In the genomic region with DNA sequence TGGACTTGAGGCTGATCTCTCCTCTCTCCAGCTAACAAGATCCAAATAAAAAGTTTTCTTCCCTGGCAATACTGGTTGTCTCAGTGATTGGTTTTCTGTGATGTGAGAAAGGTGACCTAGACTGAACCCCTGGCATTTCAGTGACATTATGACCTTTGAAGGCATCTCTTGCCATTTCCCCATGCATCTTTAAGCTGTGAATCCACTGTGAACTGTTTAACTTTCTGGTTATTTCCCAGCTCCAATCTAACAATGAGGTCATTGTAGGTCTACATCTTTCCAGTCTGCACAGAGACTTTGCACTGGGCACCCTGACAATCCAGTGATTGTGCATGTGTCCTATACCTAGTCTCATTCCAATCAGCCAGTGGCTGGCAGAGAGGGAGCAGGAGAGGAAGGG, we compare ENCODE assay signal across 1 cellular context.
A peak's percentile ranks its signal among the peaks of the same experiment; 100 is the strongest.
TF ChIP-seq lines count a peak whose summit lies in the region.

No MANE protein-coding gene starts in this region.

TF ChIP-seq in HepG2, 621 proteins besides CTCF, POLR2A, EP300 and RAD21 (continued from another document and continues in another):
- TF ChIP-seq BCL6 (CRISPR knock-in tag; IDR thresholded peaks at IDR 0.05) (peak; percentile 50; the same call in 1 of the 2 replicates), NCOR1 (IDR thresholded peaks at IDR 0.05; ENCODE audit: borderline replicate concordance, low read length) (peak; percentile 23; the same call in 1 of the 2 replicates), ZNF776 (CRISPR knock-in tag; IDR thresholded peaks at IDR 0.05) (no peak), NCOA2 (CRISPR knock-in tag; IDR thresholded peaks at IDR 0.05) (0 out of 2 replicates have a peak, but pooled peaks have one; percentile 27), SOX6 (IDR thresholded peaks at IDR 0.05) (no peak), SOX6 (CRISPR knock-in tag; IDR thresholded peaks at IDR 0.05) (peak; percentile 35; the same call in 1 of the 2 replicates), SATB2 (CRISPR knock-in tag; IDR thresholded peaks at IDR 0.05) (no peak), NR2F6 (IDR thresholded peaks at IDR 0.05) (peak; percentile 83), NR2F6 (CRISPR knock-in tag; IDR thresholded peaks at IDR 0.05) (peak; percentile 87), ZNF205 (CRISPR knock-in tag; IDR thresholded peaks at IDR 0.05) (no peak), SOX13 (IDR thresholded peaks at IDR 0.05) (no peak), SOX13 (CRISPR knock-in tag; conservative IDR thresholded peaks at IDR 0.05 in 1 of 2, IDR thresholded peaks at IDR 0.05 in 1 of 2) (peak in 1 of 2 experiments; percentile 40; a peak in 1 of 4 replicates), ZNF432 (CRISPR knock-in tag; IDR thresholded peaks at IDR 0.05; ENCODE audit: borderline replicate concordance) (no peak), ZNF331 (CRISPR knock-in tag; IDR thresholded peaks at IDR 0.05) (peak; percentile 62; the same call in 1 of the 2 replicates), ZNF841 (CRISPR knock-in tag; IDR thresholded peaks at IDR 0.05; ENCODE audit: borderline replicate concordance) (no peak), ZMYM4 (CRISPR knock-in tag; IDR thresholded peaks at IDR 0.05) (peak; percentile 52; the same call in 1 of the 2 replicates), ZNF329 (CRISPR knock-in tag; IDR thresholded peaks at IDR 0.05; ENCODE audit: low read depth) (no peak), ZNF263 (CRISPR knock-in tag; IDR thresholded peaks at IDR 0.05) (no peak), PHF21A (CRISPR knock-in tag; IDR thresholded peaks at IDR 0.05) (peak; percentile 48; the same call in 1 of the 2 replicates), TP53 (CRISPR knock-in tag; conservative IDR thresholded peaks at IDR 0.05) (no peak), RXRA (CRISPR knock-in tag; IDR thresholded peaks at IDR 0.05) (peak; percentile 72; the same call in 1 of the 2 replicates), ZNF12 (CRISPR knock-in tag; IDR thresholded peaks at IDR 0.05) (0 out of 2 replicates have a peak, but pooled peaks have one; percentile 33), HNF4A (CRISPR knock-in tag; IDR thresholded peaks at IDR 0.05) (peak; percentile 58), SNRNP70 (IDR thresholded peaks at IDR 0.05; ENCODE audit: low read depth, low read length) (no peak), RARA (CRISPR knock-in tag; IDR thresholded peaks at IDR 0.05) (peak; percentile 78), HNF4G (IDR thresholded peaks at IDR 0.05; ENCODE audit: borderline replicate concordance, low read depth, low read length) (0 out of 2 replicates have a peak, but pooled peaks have one; percentile 41), HNF4G (CRISPR knock-in tag; IDR thresholded peaks at IDR 0.05; ENCODE audit: borderline replicate concordance, low read depth) (no peak), ATF7 (IDR thresholded peaks at IDR 0.05) (peak; percentile 62), ATF7 (CRISPR knock-in tag; IDR thresholded peaks at IDR 0.05) (no peak), SALL1 (CRISPR knock-in tag; IDR thresholded peaks at IDR 0.05) (peak; percentile 46; the same call in 1 of the 2 replicates), DR1 (CRISPR knock-in tag; IDR thresholded peaks at IDR 0.05) (no peak)
- TF ChIP-seq, protein P1, sequence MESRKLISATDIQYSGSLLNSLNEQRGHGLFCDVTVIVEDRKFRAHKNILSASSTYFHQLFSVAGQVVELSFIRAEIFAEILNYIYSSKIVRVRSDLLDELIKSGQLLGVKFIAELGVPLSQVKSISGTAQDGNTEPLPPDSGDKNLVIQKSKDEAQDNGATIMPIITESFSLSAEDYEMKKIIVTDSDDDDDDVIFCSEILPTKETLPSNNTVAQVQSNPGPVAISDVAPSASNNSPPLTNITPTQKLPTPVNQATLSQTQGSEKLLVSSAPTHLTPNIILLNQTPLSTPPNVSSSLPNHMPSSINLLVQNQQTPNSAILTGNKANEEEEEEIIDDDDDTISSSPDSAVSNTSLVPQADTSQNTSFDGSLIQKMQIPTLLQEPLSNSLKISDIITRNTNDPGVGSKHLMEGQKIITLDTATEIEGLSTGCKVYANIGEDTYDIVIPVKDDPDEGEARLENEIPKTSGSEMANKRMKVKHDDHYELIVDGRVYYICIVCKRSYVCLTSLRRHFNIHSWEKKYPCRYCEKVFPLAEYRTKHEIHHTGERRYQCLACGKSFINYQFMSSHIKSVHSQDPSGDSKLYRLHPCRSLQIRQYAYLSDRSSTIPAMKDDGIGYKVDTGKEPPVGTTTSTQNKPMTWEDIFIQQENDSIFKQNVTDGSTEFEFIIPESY (CRISPR knock-in tag; IDR thresholded peaks at IDR 0.05) = no peak
- TF ChIP-seq, protein P2, sequence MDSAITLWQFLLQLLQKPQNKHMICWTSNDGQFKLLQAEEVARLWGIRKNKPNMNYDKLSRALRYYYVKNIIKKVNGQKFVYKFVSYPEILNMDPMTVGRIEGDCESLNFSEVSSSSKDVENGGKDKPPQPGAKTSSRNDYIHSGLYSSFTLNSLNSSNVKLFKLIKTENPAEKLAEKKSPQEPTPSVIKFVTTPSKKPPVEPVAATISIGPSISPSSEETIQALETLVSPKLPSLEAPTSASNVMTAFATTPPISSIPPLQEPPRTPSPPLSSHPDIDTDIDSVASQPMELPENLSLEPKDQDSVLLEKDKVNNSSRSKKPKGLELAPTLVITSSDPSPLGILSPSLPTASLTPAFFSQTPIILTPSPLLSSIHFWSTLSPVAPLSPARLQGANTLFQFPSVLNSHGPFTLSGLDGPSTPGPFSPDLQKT (CRISPR knock-in tag; IDR thresholded peaks at IDR 0.05; ENCODE audit: borderline replicate concordance) = no peak
- TF ChIP-seq, protein P3, sequence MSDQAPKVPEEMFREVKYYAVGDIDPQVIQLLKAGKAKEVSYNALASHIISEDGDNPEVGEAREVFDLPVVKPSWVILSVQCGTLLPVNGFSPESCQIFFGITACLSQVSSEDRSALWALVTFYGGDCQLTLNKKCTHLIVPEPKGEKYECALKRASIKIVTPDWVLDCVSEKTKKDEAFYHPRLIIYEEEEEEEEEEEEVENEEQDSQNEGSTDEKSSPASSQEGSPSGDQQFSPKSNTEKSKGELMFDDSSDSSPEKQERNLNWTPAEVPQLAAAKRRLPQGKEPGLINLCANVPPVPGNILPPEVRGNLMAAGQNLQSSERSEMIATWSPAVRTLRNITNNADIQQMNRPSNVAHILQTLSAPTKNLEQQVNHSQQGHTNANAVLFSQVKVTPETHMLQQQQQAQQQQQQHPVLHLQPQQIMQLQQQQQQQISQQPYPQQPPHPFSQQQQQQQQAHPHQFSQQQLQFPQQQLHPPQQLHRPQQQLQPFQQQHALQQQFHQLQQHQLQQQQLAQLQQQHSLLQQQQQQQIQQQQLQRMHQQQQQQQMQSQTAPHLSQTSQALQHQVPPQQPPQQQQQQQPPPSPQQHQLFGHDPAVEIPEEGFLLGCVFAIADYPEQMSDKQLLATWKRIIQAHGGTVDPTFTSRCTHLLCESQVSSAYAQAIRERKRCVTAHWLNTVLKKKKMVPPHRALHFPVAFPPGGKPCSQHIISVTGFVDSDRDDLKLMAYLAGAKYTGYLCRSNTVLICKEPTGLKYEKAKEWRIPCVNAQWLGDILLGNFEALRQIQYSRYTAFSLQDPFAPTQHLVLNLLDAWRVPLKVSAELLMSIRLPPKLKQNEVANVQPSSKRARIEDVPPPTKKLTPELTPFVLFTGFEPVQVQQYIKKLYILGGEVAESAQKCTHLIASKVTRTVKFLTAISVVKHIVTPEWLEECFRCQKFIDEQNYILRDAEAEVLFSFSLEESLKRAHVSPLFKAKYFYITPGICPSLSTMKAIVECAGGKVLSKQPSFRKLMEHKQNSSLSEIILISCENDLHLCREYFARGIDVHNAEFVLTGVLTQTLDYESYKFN (CRISPR knock-in tag; conservative IDR thresholded peaks at IDR 0.05) = 0 out of 2 replicates have a peak, but pooled peaks have one; percentile 22
- TF ChIP-seq, protein P4, sequence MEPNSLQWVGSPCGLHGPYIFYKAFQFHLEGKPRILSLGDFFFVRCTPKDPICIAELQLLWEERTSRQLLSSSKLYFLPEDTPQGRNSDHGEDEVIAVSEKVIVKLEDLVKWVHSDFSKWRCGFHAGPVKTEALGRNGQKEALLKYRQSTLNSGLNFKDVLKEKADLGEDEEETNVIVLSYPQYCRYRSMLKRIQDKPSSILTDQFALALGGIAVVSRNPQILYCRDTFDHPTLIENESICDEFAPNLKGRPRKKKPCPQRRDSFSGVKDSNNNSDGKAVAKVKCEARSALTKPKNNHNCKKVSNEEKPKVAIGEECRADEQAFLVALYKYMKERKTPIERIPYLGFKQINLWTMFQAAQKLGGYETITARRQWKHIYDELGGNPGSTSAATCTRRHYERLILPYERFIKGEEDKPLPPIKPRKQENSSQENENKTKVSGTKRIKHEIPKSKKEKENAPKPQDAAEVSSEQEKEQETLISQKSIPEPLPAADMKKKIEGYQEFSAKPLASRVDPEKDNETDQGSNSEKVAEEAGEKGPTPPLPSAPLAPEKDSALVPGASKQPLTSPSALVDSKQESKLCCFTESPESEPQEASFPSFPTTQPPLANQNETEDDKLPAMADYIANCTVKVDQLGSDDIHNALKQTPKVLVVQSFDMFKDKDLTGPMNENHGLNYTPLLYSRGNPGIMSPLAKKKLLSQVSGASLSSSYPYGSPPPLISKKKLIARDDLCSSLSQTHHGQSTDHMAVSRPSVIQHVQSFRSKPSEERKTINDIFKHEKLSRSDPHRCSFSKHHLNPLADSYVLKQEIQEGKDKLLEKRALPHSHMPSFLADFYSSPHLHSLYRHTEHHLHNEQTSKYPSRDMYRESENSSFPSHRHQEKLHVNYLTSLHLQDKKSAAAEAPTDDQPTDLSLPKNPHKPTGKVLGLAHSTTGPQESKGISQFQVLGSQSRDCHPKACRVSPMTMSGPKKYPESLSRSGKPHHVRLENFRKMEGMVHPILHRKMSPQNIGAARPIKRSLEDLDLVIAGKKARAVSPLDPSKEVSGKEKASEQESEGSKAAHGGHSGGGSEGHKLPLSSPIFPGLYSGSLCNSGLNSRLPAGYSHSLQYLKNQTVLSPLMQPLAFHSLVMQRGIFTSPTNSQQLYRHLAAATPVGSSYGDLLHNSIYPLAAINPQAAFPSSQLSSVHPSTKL (CRISPR knock-in tag; IDR thresholded peaks at IDR 0.05) = peak; percentile 7; the same call in 1 of the 2 replicates
- TF ChIP-seq, protein P5, sequence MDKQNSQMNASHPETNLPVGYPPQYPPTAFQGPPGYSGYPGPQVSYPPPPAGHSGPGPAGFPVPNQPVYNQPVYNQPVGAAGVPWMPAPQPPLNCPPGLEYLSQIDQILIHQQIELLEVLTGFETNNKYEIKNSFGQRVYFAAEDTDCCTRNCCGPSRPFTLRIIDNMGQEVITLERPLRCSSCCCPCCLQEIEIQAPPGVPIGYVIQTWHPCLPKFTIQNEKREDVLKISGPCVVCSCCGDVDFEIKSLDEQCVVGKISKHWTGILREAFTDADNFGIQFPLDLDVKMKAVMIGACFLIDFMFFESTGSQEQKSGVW (CRISPR knock-in tag; IDR thresholded peaks at IDR 0.05; ENCODE audit: borderline replicate concordance) = no peak
- TF ChIP-seq, protein P6, sequence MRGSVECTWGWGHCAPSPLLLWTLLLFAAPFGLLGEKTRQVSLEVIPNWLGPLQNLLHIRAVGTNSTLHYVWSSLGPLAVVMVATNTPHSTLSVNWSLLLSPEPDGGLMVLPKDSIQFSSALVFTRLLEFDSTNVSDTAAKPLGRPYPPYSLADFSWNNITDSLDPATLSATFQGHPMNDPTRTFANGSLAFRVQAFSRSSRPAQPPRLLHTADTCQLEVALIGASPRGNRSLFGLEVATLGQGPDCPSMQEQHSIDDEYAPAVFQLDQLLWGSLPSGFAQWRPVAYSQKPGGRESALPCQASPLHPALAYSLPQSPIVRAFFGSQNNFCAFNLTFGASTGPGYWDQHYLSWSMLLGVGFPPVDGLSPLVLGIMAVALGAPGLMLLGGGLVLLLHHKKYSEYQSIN (CRISPR knock-in tag; IDR thresholded peaks at IDR 0.05; ENCODE audit: borderline replicate concordance) = no peak
- TF ChIP-seq, protein P7, sequence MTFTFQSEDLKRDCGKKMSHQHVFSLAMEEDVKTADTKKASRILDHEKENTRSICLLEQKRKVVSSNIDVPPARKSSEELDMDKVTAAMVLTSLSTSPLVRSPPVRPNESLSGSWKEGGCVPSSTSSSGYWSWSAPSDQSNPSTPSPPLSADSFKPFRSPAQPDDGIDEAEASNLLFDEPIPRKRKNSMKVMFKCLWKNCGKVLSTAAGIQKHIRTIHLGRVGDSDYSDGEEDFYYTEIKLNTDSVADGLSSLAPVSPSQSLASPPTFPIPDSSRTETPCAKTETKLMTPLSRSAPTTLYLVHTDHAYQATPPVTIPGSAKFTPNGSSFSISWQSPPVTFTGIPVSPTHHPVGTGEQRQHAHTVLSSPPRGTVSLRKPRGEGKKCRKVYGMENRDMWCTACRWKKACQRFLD (CRISPR knock-in tag; IDR thresholded peaks at IDR 0.05; ENCODE audit: borderline replicate concordance) = no peak
- TF ChIP-seq, protein P8, sequence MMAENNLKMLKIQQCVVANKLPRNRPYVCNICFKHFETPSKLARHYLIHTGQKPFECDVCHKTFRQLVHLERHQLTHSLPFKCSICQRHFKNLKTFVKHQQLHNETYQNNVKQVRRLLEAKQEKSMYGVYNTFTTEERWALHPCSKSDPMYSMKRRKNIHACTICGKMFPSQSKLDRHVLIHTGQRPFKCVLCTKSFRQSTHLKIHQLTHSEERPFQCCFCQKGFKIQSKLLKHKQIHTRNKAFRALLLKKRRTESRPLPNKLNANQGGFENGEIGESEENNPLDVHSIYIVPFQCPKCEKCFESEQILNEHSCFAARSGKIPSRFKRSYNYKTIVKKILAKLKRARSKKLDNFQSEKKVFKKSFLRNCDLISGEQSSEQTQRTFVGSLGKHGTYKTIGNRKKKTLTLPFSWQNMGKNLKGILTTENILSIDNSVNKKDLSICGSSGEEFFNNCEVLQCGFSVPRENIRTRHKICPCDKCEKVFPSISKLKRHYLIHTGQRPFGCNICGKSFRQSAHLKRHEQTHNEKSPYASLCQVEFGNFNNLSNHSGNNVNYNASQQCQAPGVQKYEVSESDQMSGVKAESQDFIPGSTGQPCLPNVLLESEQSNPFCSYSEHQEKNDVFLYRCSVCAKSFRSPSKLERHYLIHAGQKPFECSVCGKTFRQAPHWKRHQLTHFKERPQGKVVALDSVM (CRISPR knock-in tag; IDR thresholded peaks at IDR 0.05) = no peak
- TF ChIP-seq, protein P9, sequence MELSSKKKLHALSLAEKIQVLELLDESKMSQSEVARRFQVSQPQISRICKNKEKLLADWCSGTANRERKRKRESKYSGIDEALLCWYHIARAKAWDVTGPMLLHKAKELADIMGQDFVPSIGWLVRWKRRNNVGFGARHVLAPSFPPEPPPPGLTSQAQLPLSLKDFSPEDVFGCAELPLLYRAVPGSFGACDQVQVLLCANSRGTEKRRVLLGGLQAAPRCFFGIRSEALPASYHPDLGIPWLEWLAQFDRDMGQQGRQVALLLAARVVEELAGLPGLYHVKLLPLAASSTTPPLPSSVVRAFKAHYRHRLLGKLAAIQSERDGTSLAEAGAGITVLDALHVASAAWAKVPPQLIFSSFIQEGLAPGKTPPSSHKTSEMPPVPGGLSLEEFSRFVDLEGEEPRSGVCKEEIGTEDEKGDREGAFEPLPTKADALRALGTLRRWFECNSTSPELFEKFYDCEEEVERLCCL (CRISPR knock-in tag; IDR thresholded peaks at IDR 0.05; ENCODE audit: borderline replicate concordance) = no peak
- TF ChIP-seq, protein P10, sequence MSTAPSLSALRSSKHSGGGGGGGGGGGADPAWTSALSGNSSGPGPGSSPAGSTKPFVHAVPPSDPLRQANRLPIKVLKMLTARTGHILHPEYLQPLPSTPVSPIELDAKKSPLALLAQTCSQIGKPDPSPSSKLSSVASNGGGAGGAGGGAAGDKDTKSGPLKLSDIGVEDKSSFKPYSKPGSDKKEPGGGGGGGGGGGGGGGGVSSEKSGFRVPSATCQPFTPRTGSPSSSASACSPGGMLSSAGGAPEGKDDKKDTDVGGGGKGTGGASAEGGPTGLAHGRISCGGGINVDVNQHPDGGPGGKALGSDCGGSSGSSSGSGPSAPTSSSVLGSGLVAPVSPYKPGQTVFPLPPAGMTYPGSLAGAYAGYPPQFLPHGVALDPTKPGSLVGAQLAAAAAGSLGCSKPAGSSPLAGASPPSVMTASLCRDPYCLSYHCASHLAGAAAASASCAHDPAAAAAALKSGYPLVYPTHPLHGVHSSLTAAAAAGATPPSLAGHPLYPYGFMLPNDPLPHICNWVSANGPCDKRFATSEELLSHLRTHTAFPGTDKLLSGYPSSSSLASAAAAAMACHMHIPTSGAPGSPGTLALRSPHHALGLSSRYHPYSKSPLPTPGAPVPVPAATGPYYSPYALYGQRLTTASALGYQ (CRISPR knock-in tag; IDR thresholded peaks at IDR 0.05) = peak; percentile 23; the same call in 1 of the 2 replicates
